ENCODE assay signal across 18 cellular contexts in the genomic region with DNA sequence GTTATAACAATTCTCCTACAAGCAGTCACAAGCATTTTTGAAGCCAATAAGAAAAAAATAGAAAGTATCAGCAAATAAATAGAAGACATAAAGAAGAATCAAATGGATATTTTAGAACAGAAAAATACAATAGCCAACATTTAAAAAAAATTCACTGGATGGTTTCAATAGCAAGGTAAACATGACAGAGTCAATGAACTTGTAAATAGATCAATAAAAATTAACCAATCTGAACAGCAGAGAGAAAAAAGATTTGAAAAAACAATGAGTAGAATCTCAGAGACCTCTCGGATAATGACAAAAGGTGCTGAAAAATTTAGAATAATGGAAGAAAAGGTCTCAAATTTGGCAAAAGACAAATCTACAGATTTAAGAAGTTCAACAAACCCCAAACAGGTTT.
"Had no signal": no experiment of that assay in that cellular context is flagged by ENCODE, and none has a peak within 500 bp of the region (broad histone marks: within the 10 kb centered on the region; RNA-seq: fewer than 3 reads in every experiment).

No MANE protein-coding gene starts in this region.

- H3K4me1 Mint-ChIP-seq: nephron progenitor cell had no signal

- H3K27me3 ChIP-seq: ascending aorta, gastroesophageal sphincter, left lung, sigmoid colon, spleen, suprapubic skin, upper lobe of left lung had no signal

- DNase-seq: activated effector memory CD4-positive, alpha-beta T cell treated with Interleukin-2 at 50 U/mL for 16 hours; effector memory CD4-positive, alpha-beta T cell; left lung; mesendoderm; nephron progenitor cell; psoas muscle; sigmoid colon; SK-N-SH; spleen; T-cell; T-helper 9 cell; upper lobe of left lung had no signal

- ATAC-seq: gastroesophageal sphincter, left lung, psoas muscle, T-cell had no signal

- H3K4me2 ChIP-seq: SK-N-SH had no signal

- FAIRE-seq: bronchial epithelial cell had no signal

- H3K4me3 Mint-ChIP-seq: dendritic cell treated with granulocyte-macrophage colony-stimulating factor and Interleukin-4, amounts not matched to agents 40 ng/mL and 50 ng/mL, for 4 days; nephron progenitor cell; stimulated activated naive CD8-positive, alpha-beta T cell treated with anti-CD3 and anti-CD28 coated beads, Interleukin-15, Interleukin-2, amounts not matched to agents 100 ng/mL and 50 ng/mL, for 24 hours; T-cell had no signal

- H3K27ac ChIP-seq: gastroesophageal sphincter, psoas muscle, suprapubic skin had no signal

- H3K36me3 ChIP-seq: gastroesophageal sphincter, left lung, sigmoid colon, upper lobe of left lung had no signal

- H3K9me3 ChIP-seq: left lung, sigmoid colon, upper lobe of left lung had no signal

- H3K27me3 Mint-ChIP-seq: dendritic cell treated with granulocyte-macrophage colony-stimulating factor and Interleukin-4, amounts not matched to agents 40 ng/mL and 50 ng/mL, for 4 days; stimulated activated naive CD8-positive, alpha-beta T cell treated with anti-CD3 and anti-CD28 coated beads, Interleukin-15, Interleukin-2, amounts not matched to agents 100 ng/mL and 50 ng/mL, for 24 hours; T-cell had no signal

- H3K4me3 ChIP-seq: ascending aorta, gastroesophageal sphincter, left lung, psoas muscle, sigmoid colon, suprapubic skin, upper lobe of left lung had no signal

- H3K9ac ChIP-seq: SK-N-SH had no signal

- H3K4me1 ChIP-seq: ascending aorta, gastroesophageal sphincter, psoas muscle, sigmoid colon had no signal

- H3K27ac Mint-ChIP-seq: nephron progenitor cell; stimulated activated naive CD8-positive, alpha-beta T cell treated with anti-CD3 and anti-CD28 coated beads, Interleukin-15, Interleukin-2, amounts not matched to agents 100 ng/mL and 50 ng/mL, for 24 hours; T-cell had no signal
